Comparison of ENCODE assay signal across 18 cellular contexts in genomic region chr3:41148446-41148845, GRCh38. TPM values are rescaled to one million over a fixed set of nuclear protein-coding genes. Genes with fewer than 3 reads are reported as not detected.
DNase-seq lines count a peak whose midpoint lies in the region; ATAC-seq and TF ChIP-seq lines count a peak whose summit lies in the region.
"Had no signal": no experiment of that assay in that cellular context is flagged by ENCODE, and none has a peak within 500 bp of the region (broad histone marks: within the 10 kb centered on the region; RNA-seq: fewer than 3 reads in every experiment).

No MANE protein-coding gene starts in this region.

- no peak for ATAC-seq in T-cell (replicated peaks in 1 of 4)
- ATAC-seq in GM18868 (IDR thresholded peaks at IDR 0.05; ENCODE audit: unreplicated experiment) = no peak
- ATAC-seq in GM18867 (IDR thresholded peaks at IDR 0.05; ENCODE audit: unreplicated experiment) = no peak
- ATAC-seq: HCT116; left ventricle myocardium superior; naive thymus-derived CD8-positive, alpha-beta T cell had no signal

- H3K27me3 Mint-ChIP-seq in brain (peaks cover 7% of the 10 kb centered on the region), mesothelial cell of epicardium (ENCODE audit: low read depth) (no peaks in the 10 kb centered on the region), T-cell (peaks cover 0 to 8% of the 10 kb centered on the region in 2 donors)

- no peak overlapping the region for H3K4me3 ChIP-seq in BLaER1
- H3K4me3 ChIP-seq: colonic mucosa had no signal

- peaks cover 22% of the 10 kb centered on the region for H3K4me1 ChIP-seq in BLaER1
- H3K4me1 ChIP-seq: colonic mucosa had no signal

- peaks cover 22% of the 10 kb centered on the region for H3K4me1 Mint-ChIP-seq in brain
- H3K4me1 Mint-ChIP-seq in mesothelial cell of epicardium = peaks cover 16% of the 10 kb centered on the region
- H3K4me1 Mint-ChIP-seq in T-cell = no peaks in the 10 kb centered on the region
- H3K4me1 Mint-ChIP-seq: naive thymus-derived CD8-positive, alpha-beta T cell had no signal

- CTCF ChIA-PET in T-cell (lab: Charles Lee) = no interaction called here

- H3K27ac Mint-ChIP-seq in brain (peak overlapping the region; percentile 8 to 70 (median 32)), mesothelial cell of epicardium (peak overlapping the region; percentile 41), T-cell (peak overlapping the region in 1 of 2 donors; percentile 6)
- H3K27ac Mint-ChIP-seq: T-helper 1 cell treated with Interleukin-12 subunit alpha and Interleukin-12 subunit beta and Interleukin-4 antibody, amounts not matched to agents 30 μg/mL and 1 μg/mL, for 36 hours had no signal

- no peaks in the 10 kb centered on the region for H3K36me3 ChIP-seq in BLaER1
- H3K36me3 ChIP-seq: colonic mucosa had no signal

- H3K9ac ChIP-seq in BLaER1 = no peak overlapping the region; the same call in 1 of the 2 replicates

- POLR2A ChIA-PET in T-cell (lab: Charles Lee) = no interaction called here

- H3K36me3 Mint-ChIP-seq in brain (no peaks in the 10 kb centered on the region), mesothelial cell of epicardium (peaks cover 9% of the 10 kb centered on the region), T-cell (no peaks in the 10 kb centered on the region)

- no peaks in the 10 kb centered on the region for H4K20me1 ChIP-seq in BLaER1

- H3K9me3 ChIP-seq in BLaER1 = peaks cover 10% of the 10 kb centered on the region
- H3K9me3 ChIP-seq: colonic mucosa had no signal

- H3K4me3 Mint-ChIP-seq in brain (no peak overlapping the region), mesothelial cell of epicardium (no peak overlapping the region), T-cell (no peak overlapping the region)
- H3K4me3 Mint-ChIP-seq: T-helper 1 cell treated with Interleukin-12 subunit alpha and Interleukin-12 subunit beta and Interleukin-4 antibody, amounts not matched to agents 30 μg/mL and 1 μg/mL, for 36 hours had no signal

- TF ChIP-seq CTCF in brain (conservative IDR thresholded peaks at IDR 0.05) (no peak), mesothelial cell of epicardium (IDR thresholded peaks at IDR 0.05; ENCODE audit: unreplicated experiment) (no peak)

- H3K4me2 ChIP-seq in BLaER1 = peak overlapping the region; percentile 60

- peak; percentile 72 for DNase-seq in M059J (ENCODE audit: low read depth)
- DNase-seq in mesothelial cell of epicardium (ENCODE audit: low spot score in 2 of 2, unreplicated experiment in 2 of 2) = no peak
- no peak for DNase-seq in T-cell
- no peak for DNase-seq in NCI-H1930 (lab: John Stamatoyannopoulos, UW)
- DNase-seq: activated effector memory CD4-positive, alpha-beta T cell treated with Interleukin-2 at 50 U/mL for 16 hours; amniotic stem cell; Calu3; colonic mucosa; foreskin melanocyte; left ventricle myocardium superior; naive thymus-derived CD8-positive, alpha-beta T cell; NCI-H774 had no signal

- H3K27ac ChIP-seq in BLaER1 = peak overlapping the region; percentile 32; the same call in 1 of the 2 replicates
- H3K27ac ChIP-seq: colonic mucosa had no signal

- H3K27me3 ChIP-seq in BLaER1 = no peaks in the 10 kb centered on the region
- H3K27me3 ChIP-seq: colonic mucosa had no signal

- H3K9me3 Mint-ChIP-seq in brain = peaks cover 6 to 16% (median 11%) of the 10 kb centered on the region in 5 experiments
- peaks cover 21% of the 10 kb centered on the region for H3K9me3 Mint-ChIP-seq in mesothelial cell of epicardium
- peaks cover 9 to 14% (median 12%) of the 10 kb centered on the region in 3 donors for H3K9me3 Mint-ChIP-seq in T-cell

RNA-seq across cellular contexts. Expression of gene CTNNB1, which starts 50.9 kb away (rescaled TPM):
- 261 and 368 TPM in 2 replicates for total RNA-seq in M059J (2014; rRNA removed; shearing (Covaris generic))
- 68.8 TPM for polyA plus RNA-seq in brain (ENCODE audit: insufficient read depth, low read depth, low replicate concordance)
- 534 to 545 TPM (median 537 TPM) in 3 replicates for total RNA-seq in mesothelial cell of epicardium
- 100 to 1,000 TPM; 147 to 180 (median 173) TPM for total RNA-seq in T-cell
